ENCODE assay signal across 17 cellular contexts in genomic region chr19:13832096-13832495, GRCh38. TPM values are rescaled to one million over a fixed set of nuclear protein-coding genes. Genes with fewer than 3 reads are reported as not detected.
DNase-seq lines count a peak whose midpoint lies in the region; ATAC-seq and TF ChIP-seq lines count a peak whose summit lies in the region.
"Had no signal": no experiment of that assay in that cellular context is flagged by ENCODE, and none has a peak within 500 bp of the region (broad histone marks: within the 10 kb centered on the region; RNA-seq: fewer than 3 reads in every experiment).

No MANE protein-coding gene starts in this region.

- H3K4me3 Mint-ChIP-seq in activated naive CD4-positive, alpha-beta T cell treated with anti-CD3 and anti-CD28 coated beads, Interleukin-2, amount 50 U/mL, for 24 hours = no peak overlapping the region
- no peak overlapping the region for H3K4me3 Mint-ChIP-seq in activated naive CD4-positive, alpha-beta T cell treated with anti-CD3 and anti-CD28 coated beads, Interleukin-2, amount 10 ng/mL, durations not matched to agents 7 days and 5 days
- peak overlapping the region; percentile 99 for H3K4me3 Mint-ChIP-seq in HFFc6
- H3K4me3 Mint-ChIP-seq in dendritic cell treated with granulocyte-macrophage colony-stimulating factor and Interleukin-4, amounts not matched to agents 40 ng/mL and 50 ng/mL, for 4 days = no peak overlapping the region
- no peak overlapping the region for H3K4me3 Mint-ChIP-seq in stimulated activated effector memory CD8-positive, alpha-beta T cell treated with anti-CD3 and anti-CD28 coated beads, Interleukin-12 subunit alpha, Interleukin-12 subunit beta, amount 100 ng/mL, for 72 hours

- TF ChIP-seq CTCF in HFFc6 (IDR thresholded peaks at IDR 0.05) = no peak

- intact Hi-C loops in dendritic cell treated with granulocyte-macrophage colony-stimulating factor and Interleukin-4, amounts not matched to agents 40 ng/mL and 50 ng/mL, for 4 days (cut with micrococcal nuclease) = no loop called here

- DNase-seq in activated naive CD4-positive, alpha-beta T cell treated with anti-CD3 and anti-CD28 coated beads, Interleukin-2, amount 10 ng/mL, durations not matched to agents 7 days and 5 days = no peak
- DNase-seq in HFFc6 (no peak), Ammon's horn (ENCODE audit: low spot score) (no peak), occipital lobe (lab: John Stamatoyannopoulos, UW) (no peak)
- DNase-seq in stimulated activated effector memory CD8-positive, alpha-beta T cell treated with anti-CD3 and anti-CD28 coated beads, Interleukin-12 subunit alpha, Interleukin-12 subunit beta, amount 100 ng/mL, for 72 hours (ENCODE audit: low spot score in 2 of 2) = no peak
- DNase-seq: activated CD4-positive, alpha-beta T cell treated with anti-CD3 and anti-CD28 coated beads for 1 hour; activated gamma-delta T cell treated with Interleukin-2 at 50 U/mL for 16 hours; NCI-H187 treated with DMSO at 0.1 percent for 48 hours; pancreas; SK-N-SH; stimulated activated CD4-positive, alpha-beta T cell treated with anti-CD3 and anti-CD28 coated beads, Interleukin-2, amount 100 ng/mL, for 24 hours had no signal

- no peak for ATAC-seq in stimulated activated effector memory CD8-positive, alpha-beta T cell treated with anti-CD3 and anti-CD28 coated beads, Interleukin-12 subunit alpha, Interleukin-12 subunit beta, amount 100 ng/mL, for 72 hours
- no peak for ATAC-seq in GM21723 (IDR thresholded peaks at IDR 0.05; ENCODE audit: unreplicated experiment)
- ATAC-seq: Panc1, pancreas had no signal

- peaks cover 21% of the 10 kb centered on the region for H3K4me1 Mint-ChIP-seq in activated naive CD4-positive, alpha-beta T cell treated with anti-CD3 and anti-CD28 coated beads, Interleukin-2, amount 50 U/mL, for 24 hours
- peaks cover 38% of the 10 kb centered on the region for H3K4me1 Mint-ChIP-seq in activated naive CD4-positive, alpha-beta T cell treated with anti-CD3 and anti-CD28 coated beads, Interleukin-2, amount 10 ng/mL, durations not matched to agents 7 days and 5 days
- peaks cover 48% of the 10 kb centered on the region for H3K4me1 Mint-ChIP-seq in HFFc6 (ENCODE audit: low read depth)
- peaks cover 42% of the 10 kb centered on the region for H3K4me1 Mint-ChIP-seq in dendritic cell treated with granulocyte-macrophage colony-stimulating factor and Interleukin-4, amounts not matched to agents 40 ng/mL and 50 ng/mL, for 4 days (ENCODE audit: low read depth)
- peaks cover 34% of the 10 kb centered on the region for H3K4me1 Mint-ChIP-seq in stimulated activated effector memory CD8-positive, alpha-beta T cell treated with anti-CD3 and anti-CD28 coated beads, Interleukin-12 subunit alpha, Interleukin-12 subunit beta, amount 100 ng/mL, for 72 hours

- no peaks in the 10 kb centered on the region for H3K9me3 Mint-ChIP-seq in activated naive CD4-positive, alpha-beta T cell treated with anti-CD3 and anti-CD28 coated beads, Interleukin-2, amount 50 U/mL, for 24 hours
- no peaks in the 10 kb centered on the region for H3K9me3 Mint-ChIP-seq in activated naive CD4-positive, alpha-beta T cell treated with anti-CD3 and anti-CD28 coated beads, Interleukin-2, amount 10 ng/mL, durations not matched to agents 7 days and 5 days
- peaks cover 79% of the 10 kb centered on the region for H3K9me3 Mint-ChIP-seq in HFFc6
- H3K9me3 Mint-ChIP-seq in dendritic cell treated with granulocyte-macrophage colony-stimulating factor and Interleukin-4, amounts not matched to agents 40 ng/mL and 50 ng/mL, for 4 days = no peaks in the 10 kb centered on the region
- no peaks in the 10 kb centered on the region for H3K9me3 Mint-ChIP-seq in stimulated activated effector memory CD8-positive, alpha-beta T cell treated with anti-CD3 and anti-CD28 coated beads, Interleukin-12 subunit alpha, Interleukin-12 subunit beta, amount 100 ng/mL, for 72 hours

- no peaks in the 10 kb centered on the region for H3K27me3 Mint-ChIP-seq in activated naive CD4-positive, alpha-beta T cell treated with anti-CD3 and anti-CD28 coated beads, Interleukin-2, amount 50 U/mL, for 24 hours
- no peaks in the 10 kb centered on the region for H3K27me3 Mint-ChIP-seq in activated naive CD4-positive, alpha-beta T cell treated with anti-CD3 and anti-CD28 coated beads, Interleukin-2, amount 10 ng/mL, durations not matched to agents 7 days and 5 days
- H3K27me3 Mint-ChIP-seq in HFFc6 (ENCODE audit: insufficient read depth) = peaks cover 96% of the 10 kb centered on the region
- H3K27me3 Mint-ChIP-seq in dendritic cell treated with granulocyte-macrophage colony-stimulating factor and Interleukin-4, amounts not matched to agents 40 ng/mL and 50 ng/mL, for 4 days = no peaks in the 10 kb centered on the region

- H3K27ac Mint-ChIP-seq in activated naive CD4-positive, alpha-beta T cell treated with anti-CD3 and anti-CD28 coated beads, Interleukin-2, amount 50 U/mL, for 24 hours = peak overlapping the region; percentile 13
- H3K27ac Mint-ChIP-seq in activated naive CD4-positive, alpha-beta T cell treated with anti-CD3 and anti-CD28 coated beads, Interleukin-2, amount 10 ng/mL, durations not matched to agents 7 days and 5 days = no peak overlapping the region
- H3K27ac Mint-ChIP-seq in HFFc6 = peak overlapping the region; percentile 100
- H3K27ac Mint-ChIP-seq in dendritic cell treated with granulocyte-macrophage colony-stimulating factor and Interleukin-4, amounts not matched to agents 40 ng/mL and 50 ng/mL, for 4 days = peak overlapping the region; percentile 24
- peak overlapping the region; percentile 38 for H3K27ac Mint-ChIP-seq in stimulated activated effector memory CD8-positive, alpha-beta T cell treated with anti-CD3 and anti-CD28 coated beads, Interleukin-12 subunit alpha, Interleukin-12 subunit beta, amount 100 ng/mL, for 72 hours

- peaks cover 2% of the 10 kb centered on the region for H3K36me3 Mint-ChIP-seq in activated naive CD4-positive, alpha-beta T cell treated with anti-CD3 and anti-CD28 coated beads, Interleukin-2, amount 50 U/mL, for 24 hours
- peaks cover 31% of the 10 kb centered on the region for H3K36me3 Mint-ChIP-seq in activated naive CD4-positive, alpha-beta T cell treated with anti-CD3 and anti-CD28 coated beads, Interleukin-2, amount 10 ng/mL, durations not matched to agents 7 days and 5 days
- H3K36me3 Mint-ChIP-seq in HFFc6 (ENCODE audit: low read depth) = peaks cover 61% of the 10 kb centered on the region
- peaks cover 86% of the 10 kb centered on the region for H3K36me3 Mint-ChIP-seq in dendritic cell treated with granulocyte-macrophage colony-stimulating factor and Interleukin-4, amounts not matched to agents 40 ng/mL and 50 ng/mL, for 4 days (ENCODE audit: low read depth)
- peaks cover 90% of the 10 kb centered on the region for H3K36me3 Mint-ChIP-seq in stimulated activated effector memory CD8-positive, alpha-beta T cell treated with anti-CD3 and anti-CD28 coated beads, Interleukin-12 subunit alpha, Interleukin-12 subunit beta, amount 100 ng/mL, for 72 hours

- CTCF ChIA-PET in activated naive CD4-positive, alpha-beta T cell treated with anti-CD3 and anti-CD28 coated beads, Interleukin-2, amount 10 ng/mL, durations not matched to agents 7 days and 5 days (lab: Charles Lee) = interaction anchor here (1.1 kb wide), 1 partner anchor 30 kb away, joined by 5 read pairs; no protein-coding TSS in a partner anchor

RNA-seq across cellular contexts. Expression of gene ZSWIM4, which starts 36.9 kb away (rescaled TPM):
- total RNA-seq in HFFc6 (2021; fragmentation: NEBNext Ultra II Directional; extraction: Animal tissue kit (Norgen Biotek cat#: 25700)) = 1 to 10 TPM; 5.0 to 6.0 (median 5.2) TPM
- 11.1 TPM for total RNA-seq in occipital lobe

RNA-seq across cellular contexts. Expression of gene NANOS3, which starts 44.8 kb away (rescaled TPM):
- total RNA-seq in HFFc6 (2021; fragmentation: NEBNext Ultra II Directional; extraction: Animal tissue kit (Norgen Biotek cat#: 25700)) = 1 to 10 TPM in 5 of 6 experiments, under 1 TPM in 1; 0.91 to 1.7 (median 1.4) TPM
- 5.6 TPM for total RNA-seq in occipital lobe
- total RNA-seq: myocyte, ureter had no signal

RNA-seq across cellular contexts. Expression of gene C19orf53, which starts 57.8 kb away (rescaled TPM):
- 100 to 1,000 TPM; 123 to 204 (median 172) TPM for total RNA-seq in HFFc6 (2021; fragmentation: NEBNext Ultra II Directional; extraction: Animal tissue kit (Norgen Biotek cat#: 25700))
- total RNA-seq in occipital lobe = 15.8 TPM
